27 cellular contexts compared by ENCODE assay signal in the genomic region with DNA sequence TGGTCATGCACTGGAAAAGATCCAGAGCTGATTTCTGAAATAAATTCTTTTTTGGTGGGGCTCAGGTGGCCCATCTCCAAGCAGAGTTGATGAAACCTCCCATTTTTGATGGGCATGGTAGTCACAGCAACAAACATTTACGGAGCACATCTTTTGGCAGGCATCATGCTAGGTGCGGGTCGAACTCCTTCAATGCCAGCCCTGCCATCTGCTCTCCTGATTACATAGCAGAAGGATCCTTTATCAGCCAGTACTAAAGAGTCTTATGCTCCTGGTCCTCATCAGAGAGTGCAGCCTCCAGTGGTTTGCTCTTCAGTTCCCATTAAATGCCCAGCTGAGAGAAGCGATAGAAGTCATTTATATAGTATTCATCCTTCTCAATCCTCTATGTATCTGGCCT.
"Had no signal": no experiment of that assay in that cellular context is flagged by ENCODE, and none has a peak within 500 bp of the region (broad histone marks: within the 10 kb centered on the region; RNA-seq: fewer than 3 reads in every experiment).

No MANE protein-coding gene starts in this region.

- H3K27ac ChIP-seq: adrenal gland, cardiac muscle cell, heart right ventricle, lower lobe of right lung, neural progenitor cell, parathyroid adenoma, right lobe of liver, testis, transverse colon, WERI-Rb-1 had no signal

- DNase-seq: activated CD4-positive, alpha-beta memory T cell treated with anti-CD3 and anti-CD28 coated beads for 36 hours; activated CD4-positive, alpha-beta T cell treated with anti-CD3 and anti-CD28 coated beads for 48 hours; activated CD8-positive, alpha-beta memory T cell treated with anti-CD3 and anti-CD28 coated beads, Interleukin-2, amount 50 U/mL, for 4 hours; activated effector memory CD4-positive, alpha-beta T cell treated with anti-CD3 and anti-CD28 coated beads, Interleukin-2, amount 50 U/mL, for 16 hours; activated naive CD4-positive, alpha-beta T cell treated with anti-CD3 and anti-CD28 coated beads for 36 hours; activated naive CD8-positive, alpha-beta T cell treated with anti-CD3 and anti-CD28 coated beads for 36 hours; activated T-cell treated with anti-CD3 and anti-CD28 coated beads, Interleukin-2, amount 50 U/mL, for 1 hour; adrenal gland; aorta; foreskin melanocyte; heart right ventricle; kidney glomerular epithelial cell; lower lobe of right lung; mesendoderm; natural killer cell; occipital lobe; right lobe of liver; stimulated activated CD4-positive, alpha-beta T cell treated with anti-CD3 and anti-CD28 coated beads, Interleukin-2, amount 100 ng/mL, for 48 hours; stimulated activated naive CD4-positive, alpha-beta T cell treated with Interleukin-2 at 50 U/mL for 16 hours; T-helper 17 cell; T1000; testis; transverse colon; WERI-Rb-1 had no signal
